9 cellular contexts compared by ENCODE assay signal in the genomic region with DNA sequence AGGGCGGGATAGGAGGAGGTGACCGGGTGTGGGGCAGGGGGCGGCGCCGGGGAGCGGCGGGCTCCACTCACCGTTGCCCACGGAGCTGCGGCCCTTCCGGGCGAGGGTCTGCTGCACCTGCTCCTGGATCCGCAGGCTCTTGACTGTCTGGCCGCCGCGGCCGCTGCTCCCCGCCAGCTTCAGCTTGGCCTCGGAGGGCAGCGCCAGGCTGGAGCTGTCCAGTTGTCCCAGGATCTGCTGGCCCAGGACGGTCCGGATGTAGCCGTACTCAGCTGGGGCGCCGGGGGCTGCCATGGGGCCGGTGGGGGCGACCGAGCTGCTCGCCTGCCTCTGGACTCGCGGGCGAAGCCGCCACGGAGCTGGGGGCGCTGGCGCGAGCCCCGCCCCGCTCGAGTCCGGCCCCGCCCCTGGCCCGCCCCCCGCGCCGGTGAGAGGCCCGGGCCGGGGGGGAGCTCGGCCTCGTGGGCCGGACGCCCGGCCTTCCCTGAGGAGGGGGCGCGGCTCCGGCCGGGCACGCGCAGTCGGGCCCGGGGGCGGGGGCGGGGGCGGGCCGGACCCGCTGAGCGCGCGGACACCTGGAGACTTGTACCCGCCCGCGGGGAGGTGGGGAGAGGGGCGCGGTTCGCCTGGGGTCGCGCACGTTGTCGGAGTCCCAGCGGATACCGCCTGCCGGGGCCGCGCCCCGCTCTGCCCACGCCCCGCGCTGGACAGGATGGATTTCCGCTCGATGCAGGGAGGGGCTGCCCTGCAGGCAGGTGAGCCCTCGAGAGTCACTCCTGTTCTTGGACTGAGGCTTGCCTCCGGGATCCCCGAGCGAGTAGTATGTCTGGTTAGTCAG. TPM values are rescaled to one million over a fixed set of nuclear protein-coding genes. Genes with fewer than 3 reads are reported as not detected.
DNase-seq lines count a peak whose midpoint lies in the region; ATAC-seq, FAIRE-seq and TF ChIP-seq lines count a peak whose summit lies in the region.
"Had no signal": no experiment of that assay in that cellular context is flagged by ENCODE, and none has a peak within 500 bp of the region (broad histone marks: within the 10 kb centered on the region; RNA-seq: fewer than 3 reads in every experiment).

A gene (minus strand): TSS at position 340 of the 838 bp plus-strand sequence. CDS start 46 bp downstream, at position 294.

- POLR2A ChIA-PET in HEK293T (lab: Yijun Ruan, JAX): interaction anchor here (0.6 to 4.3 kb wide), 4 partner anchors 10 to 141 kb away, joined by 3 to 19 read pairs (median 4); a partner anchor contains a TSS

- peaks cover 5% of the 10 kb centered on the region for H3K36me3 Mint-ChIP-seq in natural killer cell treated with Interleukin-12 subunit alpha and Interleukin-12 subunit beta and Interleukin-15 and Interleukin-18, amount 100 ng/mL, for 72 hours

- H3K9me3 Mint-ChIP-seq in natural killer cell treated with Interleukin-12 subunit alpha and Interleukin-12 subunit beta and Interleukin-15 and Interleukin-18, amount 100 ng/mL, for 72 hours: no peaks in the 10 kb centered on the region

- H3K4me3 ChIP-seq in GM12864 (ENCODE audit: low read depth, low read length): peak within 1 kb of the TSS; percentile 30

- no peak for FAIRE-seq in frontal cortex (lab: Jason Lieb, UNC)
- no peak for FAIRE-seq in GM12891 (lab: Jason Lieb, UNC)

- peaks cover 10 to 14% of the 10 kb centered on the region in 2 donors for H3K4me1 Mint-ChIP-seq in natural killer cell treated with Interleukin-12 subunit alpha and Interleukin-12 subunit beta and Interleukin-15 and Interleukin-18, amount 100 ng/mL, for 72 hours (ENCODE audit: low read depth in 2 of 2)

- H3K27me3 Mint-ChIP-seq in natural killer cell treated with Interleukin-12 subunit alpha and Interleukin-12 subunit beta and Interleukin-15 and Interleukin-18, amount 100 ng/mL, for 72 hours: peaks cover 35 to 39% of the 10 kb centered on the region in 2 donors

- DNase-seq in GM12864 (ENCODE audit: low read depth) (no peak), HEK293T (ENCODE audit: extremely low spot score) (peak; percentile 87), NCI-H1694 treated with DMSO at 0.1 percent for 48 hours (lab: John Stamatoyannopoulos, UW) (peak; percentile 52), frontal cortex (ENCODE audit: low spot score in 2 of 2) (peak; percentile 76), GM12891 (ENCODE audit: insufficient read length, low spot score) (no peak)
- peak; percentile 56 for DNase-seq in activated CD8-positive, alpha-beta memory T cell treated with anti-CD3 and anti-CD28 coated beads, Interleukin-2, amount 50 U/mL, for 48 hours
- DNase-seq in natural killer cell treated with Interleukin-12 subunit alpha and Interleukin-12 subunit beta and Interleukin-15 and Interleukin-18, amount 100 ng/mL, for 72 hours (ENCODE audit: low spot score): no peak

- ATAC-seq in natural killer cell treated with Interleukin-12 subunit alpha and Interleukin-12 subunit beta and Interleukin-15 and Interleukin-18, amount 100 ng/mL, for 72 hours: peak; percentile 87 to 91
- ATAC-seq in HG02571 (IDR thresholded peaks at IDR 0.05; ENCODE audit: unreplicated experiment): no peak

- H3K27ac Mint-ChIP-seq in natural killer cell treated with Interleukin-12 subunit alpha and Interleukin-12 subunit beta and Interleukin-15 and Interleukin-18, amount 100 ng/mL, for 72 hours: no peak within 1 kb of the TSS

- CTCF ChIA-PET in HEK293T (lab: Yijun Ruan, JAX): interaction anchor here (0.5 to 2.5 kb wide), 4 partner anchors 9 to 1640 kb away, joined by 3 to 12 read pairs (median 3); a partner anchor contains a TSS

- no peak for TF ChIP-seq POLR2A in GM12891 (IDR thresholded peaks at IDR 0.05; ENCODE audit: low read depth, low read length)

- peak within 1 kb of the TSS; percentile 78 for H3K4me3 Mint-ChIP-seq in natural killer cell treated with Interleukin-12 subunit alpha and Interleukin-12 subunit beta and Interleukin-15 and Interleukin-18, amount 100 ng/mL, for 72 hours

- no peak for TF ChIP-seq CTCF in GM12864 (IDR thresholded peaks at IDR 0.05; ENCODE audit: low read depth, low read length, missing control alignments)

TF ChIP-seq in HEK293T, 16 proteins besides CTCF, POLR2A, EP300 and RAD21:
- peak; percentile 53 for TF ChIP-seq L3MBTL2 (conservative IDR thresholded peaks at IDR 0.05)
- TF ChIP-seq ZNF384 (IDR thresholded peaks at IDR 0.05): no peak

TF ChIP-seq in GM12891, 5 proteins besides CTCF, POLR2A, EP300 and RAD21:
- TF ChIP-seq TAF1 (IDR thresholded peaks at IDR 0.05; ENCODE audit: low read depth, low read length) (no peak), POLR2AphosphoS5 (IDR thresholded peaks at IDR 0.05; ENCODE audit: low read depth, low read length) (no peak), POU2F2 (IDR thresholded peaks at IDR 0.05; ENCODE audit: low read depth, low read length) (no peak), SPI1 (IDR thresholded peaks at IDR 0.05; ENCODE audit: low read depth, low read length) (no peak), PAX5 (IDR thresholded peaks at IDR 0.05; ENCODE audit: insufficient read depth, low read length, severe bottlenecking) (no peak)

RNA-seq across cellular contexts. Expression of the gene that starts here (rescaled TPM):
- total RNA-seq in frontal cortex: 7.3 TPM
- total RNA-seq in natural killer cell treated with Interleukin-12 subunit alpha and Interleukin-12 subunit beta and Interleukin-15 and Interleukin-18, amount 100 ng/mL, for 72 hours: under 1 TPM; 0.07 to 0.25 TPM
- not detected for polyA plus RNA-seq in GM12891 (2012; ENCODE audit: low read depth, missing spikeins)
- total RNA-seq: T-helper 1 cell treated with Interleukin-12 subunit alpha and Interleukin-12 subunit beta and Interleukin-4 antibody, amounts not matched to agents 30 ng/mL and 1 ng/mL, for 36 hours had no signal

Comparison
In these comparisons a context has a peak if more than half of its experiments do, and no peak if none do; other contexts are left out.
1. Peak in ATAC-seq in natural killer cell treated with Interleukin-12 subunit alpha and Interleukin-12 subunit beta and Interleukin-15 and Interleukin-18, amount 100 ng/mL, for 72 hours; RNA of the gene not detected or under 1 TPM.
2. DNase-seq: peak in HEK293T (single experiment), NCI-H1694 treated with DMSO at 0.1 percent for 48 hours (single experiment), activated CD8-positive, alpha-beta memory T cell treated with anti-CD3 and anti-CD28 coated beads, Interleukin-2, amount 50 U/mL, for 48 hours (single experiment) and frontal cortex (2 of 2); none in GM12864 (single experiment), natural killer cell treated with Interleukin-12 subunit alpha and Interleukin-12 subunit beta and Interleukin-15 and Interleukin-18, amount 100 ng/mL, for 72 hours (single experiment) and GM12891 (single experiment).